16 cellular contexts compared by ENCODE assay signal in genomic region chr9:133842174-133842573, GRCh38.
DNase-seq lines count a peak whose midpoint lies in the region; ATAC-seq and TF ChIP-seq lines count a peak whose summit lies in the region.
"Had no signal": no experiment of that assay in that cellular context is flagged by ENCODE, and none has a peak within 500 bp of the region (broad histone marks: within the 10 kb centered on the region; RNA-seq: fewer than 3 reads in every experiment).

No MANE protein-coding gene starts in this region.

- H3K36me3 ChIP-seq in right atrium auricular region = no peaks in the 10 kb centered on the region
- H3K36me3 ChIP-seq in right lobe of liver = no peaks in the 10 kb centered on the region
- H3K36me3 ChIP-seq in transverse colon = no peaks in the 10 kb centered on the region
- H3K36me3 ChIP-seq: heart right ventricle, lower lobe of right lung had no signal

- H3K4me3 ChIP-seq in right atrium auricular region (no peak overlapping the region), right lobe of liver (no peak overlapping the region), transverse colon (no peak overlapping the region)
- H3K4me3 ChIP-seq: heart right ventricle, lower lobe of right lung had no signal

- TF ChIP-seq POLR2A in right lobe of liver (IDR thresholded peaks at IDR 0.05) (no peak), transverse colon (IDR thresholded peaks at IDR 0.05) (no peak)

- CTCF ChIA-PET in RWPE1 (lab: Yijun Ruan, JAX) (interaction anchor here (0.9 kb wide), 1 partner anchor 153 kb away, joined by 4 read pairs; no protein-coding TSS in a partner anchor), GM10248 (lab: Yijun Ruan, JAX) (no interaction called here)

- no peak for TF ChIP-seq CTCF in right atrium auricular region (IDR thresholded peaks at IDR 0.05)
- no peak for TF ChIP-seq CTCF in RWPE1 (conservative IDR thresholded peaks at IDR 0.05; ENCODE audit: low read depth)
- no peak for TF ChIP-seq CTCF in right lobe of liver (IDR thresholded peaks at IDR 0.05)
- peak in 1 of 5 experiments; percentile 15 for TF ChIP-seq CTCF in transverse colon (IDR thresholded peaks at IDR 0.05)
- TF ChIP-seq CTCF in GM10248 (IDR thresholded peaks at IDR 0.05; ENCODE audit: control extremely low read depth, extremely low read depth, low read depth, missing control alignments) = no peak

- ATAC-seq in Right ventricle myocardium superior (ENCODE audit: poor library complexity) (peak; percentile 28), right lobe of liver (peak in 3 of 4 donors; percentile 8 to 12 (median 10)), GM21515 (IDR thresholded peaks at IDR 0.05; ENCODE audit: unreplicated experiment) (no peak)
- ATAC-seq: lower lobe of right lung; stimulated activated effector memory CD8-positive, alpha-beta T cell treated with anti-CD3 and anti-CD28 coated beads, Interleukin-12 subunit alpha, Interleukin-12 subunit beta, amount 100 ng/mL, for 72 hours had no signal

- POLR2A ChIA-PET in RWPE1 (lab: Yijun Ruan, JAX; ENCODE audit: low non-redundant PET) (no interaction called here), GM10248 (lab: Yijun Ruan, JAX) (no interaction called here)

- TF ChIP-seq EP300 in transverse colon (IDR thresholded peaks at IDR 0.05; ENCODE audit: low read depth) = no peak

- WGBS in right lobe of liver (ENCODE audit: insufficient coverage, low coverage, low lambda C conversion rate, missing lambda C conversion rate) = 77% methylated on average over 6 of the region's 17 CpGs
- 56% methylated on average over 17 of the region's 17 CpGs; no CpG with 5 or more reads in 1 of the 2 donors for WGBS in transverse colon (ENCODE audit: low coverage in 1 of 2), 2 donors

- peak; percentile 40 for DNase-seq in Right ventricle myocardium superior
- no peak for DNase-seq in right atrium auricular region (ENCODE audit: low spot score)
- no peak for DNase-seq in RWPE1 (ENCODE audit: low spot score)
- DNase-seq in right lobe of liver = no peak
- peak; percentile 81 for DNase-seq in transverse colon
- DNase-seq in NCI-H146 (lab: John Stamatoyannopoulos, UW) = no peak
- DNase-seq in GM10248 (ENCODE audit: extremely low spot score) = no peak
- DNase-seq: ACHN; activated CD4-positive, CD25-positive, alpha-beta regulatory T cell treated with anti-CD3 and anti-CD28 coated beads, Interleukin-2, amount 50 U/mL, for 72 hours; activated T-cell treated with anti-CD3 and anti-CD28 coated beads, Interleukin-2, amount 50 U/mL, for 1 hour; CD8-positive, alpha-beta memory T cell; GDM1; heart right ventricle; lower lobe of right lung had no signal

- intact Hi-C loops in Right ventricle myocardium superior (cut with DNase I) = no loop called here
- intact Hi-C loops in right lobe of liver (cut with DNase I) = no loop called here
- intact Hi-C loops in transverse colon (cut with DNase I; ENCODE audit: low total_unique reads) = no loop called here

- H3K27ac ChIP-seq in right atrium auricular region (no peak overlapping the region), RWPE1 (peak overlapping the region; percentile 58), right lobe of liver (no peak overlapping the region), transverse colon (peak overlapping the region; percentile 31 to 59 (median 48))
- H3K27ac ChIP-seq: heart right ventricle, lower lobe of right lung had no signal

- H3K9me3 ChIP-seq in right atrium auricular region = no peaks in the 10 kb centered on the region
- no peaks in the 10 kb centered on the region for H3K9me3 ChIP-seq in right lobe of liver
- H3K9me3 ChIP-seq in transverse colon = no peaks in the 10 kb centered on the region
- H3K9me3 ChIP-seq: heart right ventricle, lower lobe of right lung had no signal

- no peaks in the 10 kb centered on the region for H3K27me3 ChIP-seq in right atrium auricular region
- no peaks in the 10 kb centered on the region for H3K27me3 ChIP-seq in right lobe of liver
- no peaks in the 10 kb centered on the region for H3K27me3 ChIP-seq in transverse colon
- H3K27me3 ChIP-seq: heart right ventricle had no signal

- H3K4me1 ChIP-seq in right atrium auricular region (peaks cover 0 to 37% of the 10 kb centered on the region in 2 donors), right lobe of liver (peaks cover 0 to 6% (median 3%) of the 10 kb centered on the region in 4 donors), transverse colon (peaks cover 0 to 21% (median 16%) of the 10 kb centered on the region in 4 donors)

- in situ Hi-C loops in transverse colon (cut with MboI; ENCODE audit: low pct_ligation_motif_present in 1 of 4, low pct_unique_long_range_greater_than_20kb in 1 of 4, low sequenced_read_pairs in 3 of 4) = no loop called here

Comparison
In these comparisons a context has a peak if more than half of its experiments do, and no peak if none do; other contexts are left out.
1. DNase-seq: peak in Right ventricle myocardium superior (single experiment) and transverse colon (single experiment); none in right atrium auricular region (single experiment), RWPE1 (single experiment), right lobe of liver (0 of 3), NCI-H146 (single experiment) and GM10248 (single experiment).
2. H3K27ac ChIP-seq: peak in RWPE1 (single experiment) and transverse colon (4 of 4); none in right atrium auricular region (0 of 2) and right lobe of liver (0 of 3).